ENCODE assay signal across 1 cellular context in genomic region chr2:215313219-215313656, GRCh38.
TF ChIP-seq lines count a peak whose summit lies in the region.

No MANE protein-coding gene starts in this region.

TF ChIP-seq in HepG2, 621 proteins besides CTCF, POLR2A, EP300 and RAD21 (continued from another document and continues in another):
- TF ChIP-seq SNRNP70 (IDR thresholded peaks at IDR 0.05; ENCODE audit: low read depth, low read length) (no peak), ZNF766 (CRISPR knock-in tag; IDR thresholded peaks at IDR 0.05; ENCODE audit: borderline replicate concordance) (no peak), TRAFD1 (CRISPR knock-in tag; IDR thresholded peaks at IDR 0.05; ENCODE audit: borderline replicate concordance) (no peak), ZBTB49 (CRISPR knock-in tag; IDR thresholded peaks at IDR 0.05; ENCODE audit: borderline replicate concordance) (no peak), GABPA (IDR thresholded peaks at IDR 0.05; ENCODE audit: low read depth, low read length) (no peak), GABPA (CRISPR knock-in tag; IDR thresholded peaks at IDR 0.05; ENCODE audit: low read depth) (no peak), ZFP36 (IDR thresholded peaks at IDR 0.05; ENCODE audit: borderline replicate concordance, low read depth, low read length, partially characterized antibody) (no peak), SNAPC4 (CRISPR knock-in tag; IDR thresholded peaks at IDR 0.05) (no peak), ZSCAN30 (CRISPR knock-in tag; IDR thresholded peaks at IDR 0.05) (no peak), ZXDC (CRISPR knock-in tag; IDR thresholded peaks at IDR 0.05) (no peak), DZIP1 (CRISPR knock-in tag; IDR thresholded peaks at IDR 0.05) (no peak), ZNF20 (CRISPR knock-in tag; IDR thresholded peaks at IDR 0.05) (no peak), ZNF143 (CRISPR knock-in tag; IDR thresholded peaks at IDR 0.05) (peak; percentile 67), ZNF7 (CRISPR knock-in tag; IDR thresholded peaks at IDR 0.05) (no peak), POLR2AphosphoS5 (IDR thresholded peaks at IDR 0.05; ENCODE audit: low read depth, low read length) (0 out of 2 replicates have a peak, but pooled peaks have one; percentile 20), ZNF10 (CRISPR knock-in tag; IDR thresholded peaks at IDR 0.05; ENCODE audit: borderline replicate concordance, low read depth) (no peak), U2AF1 (optimal IDR thresholded peaks at IDR 0.05; ENCODE audit: low read depth, low read length) (no peak), SOX6 (IDR thresholded peaks at IDR 0.05) (no peak), SOX6 (CRISPR knock-in tag; IDR thresholded peaks at IDR 0.05) (peak; percentile 4; the same call in 1 of the 2 replicates), STAT6 (CRISPR knock-in tag; IDR thresholded peaks at IDR 0.05; ENCODE audit: borderline replicate concordance) (no peak), HNF1A (IDR thresholded peaks at IDR 0.05; ENCODE audit: low read depth) (peak; percentile 84), HNF1A (CRISPR knock-in tag; IDR thresholded peaks at IDR 0.05; ENCODE audit: borderline replicate concordance) (0 out of 2 replicates have a peak, but pooled peaks have one; percentile 38), ZNF75D (CRISPR knock-in tag; IDR thresholded peaks at IDR 0.05; ENCODE audit: borderline replicate concordance) (no peak), CREM (IDR thresholded peaks at IDR 0.05) (no peak), CREM (CRISPR knock-in tag; IDR thresholded peaks at IDR 0.05) (no peak), ZBTB25 (CRISPR knock-in tag; IDR thresholded peaks at IDR 0.05) (0 out of 2 replicates have a peak, but pooled peaks have one; percentile 42), HBP1 (CRISPR knock-in tag; IDR thresholded peaks at IDR 0.05; ENCODE audit: low read depth) (no peak), RAD51 (IDR thresholded peaks at IDR 0.05; ENCODE audit: borderline replicate concordance) (no peak), ATF7-NPFF (CRISPR knock-in tag; IDR thresholded peaks at IDR 0.05; ENCODE audit: low read depth) (no peak), ZNF781 (CRISPR knock-in tag; IDR thresholded peaks at IDR 0.05; ENCODE audit: borderline replicate concordance, not compliant biosample characterization) (no peak)
